21 cellular contexts compared by ENCODE assay signal in genomic region chr18:67717800-67718199, GRCh38.
"Had no signal": no experiment of that assay in that cellular context is flagged by ENCODE, and none has a peak within 500 bp of the region (broad histone marks: within the 10 kb centered on the region; RNA-seq: fewer than 3 reads in every experiment).

No MANE protein-coding gene starts in this region.

- H3K27ac ChIP-seq: HL-60, KMS-11, RWPE1 had no signal

- H3K27me3 Mint-ChIP-seq: IgD-negative memory B cell had no signal

- H3K27ac Mint-ChIP-seq: IgD-negative memory B cell had no signal

- H3K4me3 ChIP-seq: K562 had no signal

- H3K36me3 Mint-ChIP-seq: IgD-negative memory B cell had no signal

- H3K4me3 Mint-ChIP-seq: IgD-negative memory B cell had no signal

- H3K4me1 Mint-ChIP-seq: IgD-negative memory B cell had no signal

- DNase-seq: Kasumi-1, MM.1S, NCI-H1092 treated with DMSO at 0.1 percent for 48 hours, NCI-H1436, NCI-H187, NCI-H2029, NCI-H2081 treated with DMSO at 0.1 percent for 48 hours, NCI-H2171, NCI-H226, NCI-H446, NCI-H510A, NCI-H524 treated with DMSO at 0.1 percent for 48 hours, NCI-H69, NCI-H774, SHP77 had no signal

- ATAC-seq: K562, Panc1 had no signal
